9 cellular contexts compared by ENCODE assay signal in the genomic region with DNA sequence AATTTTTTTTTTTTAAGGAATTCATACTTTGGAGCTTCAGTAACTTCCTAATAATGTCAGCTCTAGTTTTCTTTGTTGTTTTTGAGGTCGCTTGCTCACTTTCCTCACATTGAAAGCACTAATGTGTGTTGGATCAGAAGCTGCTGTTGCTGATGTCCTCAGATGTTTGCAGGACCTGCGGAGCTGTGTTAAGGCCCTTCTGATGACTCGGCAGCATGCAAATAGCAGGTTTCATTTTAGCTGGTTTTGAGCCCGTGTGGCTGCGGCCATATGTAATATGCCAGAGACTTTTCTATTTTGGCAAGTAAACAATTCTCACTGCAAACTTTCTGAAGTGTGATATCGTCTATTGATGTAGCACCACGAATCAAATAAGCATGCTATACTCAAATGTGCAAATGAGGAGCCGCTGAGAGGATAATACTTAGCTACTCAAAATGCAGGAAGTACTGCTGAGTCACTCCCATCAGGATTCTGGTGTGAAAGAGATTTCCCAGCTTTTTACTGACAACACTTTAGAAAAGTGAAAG.
DNase-seq lines count a peak whose midpoint lies in the region; ATAC-seq and TF ChIP-seq lines count a peak whose summit lies in the region.
"Had no signal": no experiment of that assay in that cellular context is flagged by ENCODE, and none has a peak within 500 bp of the region (broad histone marks: within the 10 kb centered on the region; RNA-seq: fewer than 3 reads in every experiment).

No MANE protein-coding gene starts in this region.

- H3K4me3 Mint-ChIP-seq in activated naive CD8-positive, alpha-beta T cell treated with anti-CD3 and anti-CD28 coated beads, Interleukin-2, amount 50 U/mL, for 24 hours, result no peak overlapping the region

- H3K9me3 Mint-ChIP-seq in activated naive CD8-positive, alpha-beta T cell treated with anti-CD3 and anti-CD28 coated beads, Interleukin-2, amount 50 U/mL, for 24 hours, result no peaks in the 10 kb centered on the region

- peaks cover 7% of the 10 kb centered on the region for H3K27me3 Mint-ChIP-seq in activated naive CD8-positive, alpha-beta T cell treated with anti-CD3 and anti-CD28 coated beads, Interleukin-2, amount 50 U/mL, for 24 hours

- H3K36me3 Mint-ChIP-seq in activated naive CD8-positive, alpha-beta T cell treated with anti-CD3 and anti-CD28 coated beads, Interleukin-2, amount 50 U/mL, for 24 hours (ENCODE audit: low read depth), result no peaks in the 10 kb centered on the region

- H3K4me1 Mint-ChIP-seq in activated naive CD8-positive, alpha-beta T cell treated with anti-CD3 and anti-CD28 coated beads, Interleukin-2, amount 50 U/mL, for 24 hours, result no peaks in the 10 kb centered on the region

- ATAC-seq in HG02610 (IDR thresholded peaks at IDR 0.05; ENCODE audit: unreplicated experiment), result peak; percentile 90
- no peak for ATAC-seq in activated naive CD8-positive, alpha-beta T cell treated with anti-CD3 and anti-CD28 coated beads, Interleukin-2, amount 50 U/mL, for 24 hours

- TF ChIP-seq CTCF in GM12865 (IDR thresholded peaks at IDR 0.05; ENCODE audit: insufficient read depth, low read depth, low read length, missing control alignments), result no peak
- no peak for TF ChIP-seq CTCF in fibroblast of villous mesenchyme (IDR thresholded peaks at IDR 0.05; ENCODE audit: insufficient read depth, low read depth, low read length)

- H3K27ac Mint-ChIP-seq in activated naive CD8-positive, alpha-beta T cell treated with anti-CD3 and anti-CD28 coated beads, Interleukin-2, amount 50 U/mL, for 24 hours, result no peak overlapping the region

- H3K4me3 ChIP-seq in GM12865 (ENCODE audit: low read depth, low read length) (no peak overlapping the region), fibroblast of villous mesenchyme (ENCODE audit: low read depth, low read length) (peak overlapping the region; percentile 42)
- H3K4me3 ChIP-seq: skin epidermis had no signal

- DNase-seq in GM12865 (ENCODE audit: low read depth) (peak; percentile 47), OCI-M1 (lab: John Stamatoyannopoulos, UW) (peak; percentile 58), fibroblast of villous mesenchyme (ENCODE audit: low read depth) (peak; percentile 90), pulmonary artery endothelial cell (ENCODE audit: low read depth, low spot score) (peak; percentile 55), LoVo (ENCODE audit: low spot score) (no peak), NCI-H1092 treated with DMSO at 0.1 percent for 48 hours (lab: John Stamatoyannopoulos, UW) (no peak)
- no peak for DNase-seq in activated naive CD8-positive, alpha-beta T cell treated with anti-CD3 and anti-CD28 coated beads, Interleukin-2, amount 50 U/mL, for 24 hours

Comparison
In these comparisons a context has a peak if more than half of its experiments do, and no peak if none do; other contexts are left out.
1. DNase-seq: peak in GM12865 (single experiment), OCI-M1 (single experiment), fibroblast of villous mesenchyme (single experiment) and pulmonary artery endothelial cell (single experiment); none in LoVo (single experiment), activated naive CD8-positive, alpha-beta T cell treated with anti-CD3 and anti-CD28 coated beads, Interleukin-2, amount 50 U/mL, for 24 hours (single experiment) and NCI-H1092 treated with DMSO at 0.1 percent for 48 hours (single experiment).